ENCODE assay signal across 21 cellular contexts in genomic region chr10:92119340-92119739, GRCh38.
"Had no signal": no experiment of that assay in that cellular context is flagged by ENCODE, and none has a peak within 500 bp of the region (broad histone marks: within the 10 kb centered on the region; RNA-seq: fewer than 3 reads in every experiment).

No MANE protein-coding gene starts in this region.

- H3K4me3 Mint-ChIP-seq: mesothelial cell of epicardium; natural killer cell treated with Interleukin-12 subunit alpha and Interleukin-12 subunit beta and Interleukin-15 and Interleukin-18, amount 100 ng/mL, for 72 hours; neural progenitor cell had no signal

- H3K79me2 ChIP-seq: hepatocyte had no signal

- ATAC-seq: foreskin keratinocyte; left colon; natural killer cell treated with Interleukin-12 subunit alpha and Interleukin-12 subunit beta and Interleukin-15 and Interleukin-18, amount 100 ng/mL, for 72 hours had no signal

- H2AFZ ChIP-seq: hepatocyte, neural progenitor cell had no signal

- H3K27me3 Mint-ChIP-seq: natural killer cell treated with Interleukin-12 subunit alpha and Interleukin-12 subunit beta and Interleukin-15 and Interleukin-18, amount 100 ng/mL, for 72 hours had no signal

- H3K4me2 ChIP-seq: hepatocyte, neural progenitor cell had no signal

- H3K9me3 ChIP-seq: ovary, right atrium auricular region, suprapubic skin, tibial artery, upper lobe of left lung, uterus had no signal

- H3K4me1 ChIP-seq: foreskin keratinocyte, neural progenitor cell, uterus had no signal

- H3K9ac ChIP-seq: neural progenitor cell had no signal

- H3K9me3 Mint-ChIP-seq: mesothelial cell of epicardium; natural killer cell treated with Interleukin-12 subunit alpha and Interleukin-12 subunit beta and Interleukin-15 and Interleukin-18, amount 100 ng/mL, for 72 hours; neural progenitor cell had no signal

- H3K27ac ChIP-seq: foreskin keratinocyte, hepatocyte, neural progenitor cell, ovary, right atrium auricular region, suprapubic skin, tibial artery, upper lobe of left lung, uterus had no signal

- H3K27me3 ChIP-seq: foreskin keratinocyte, hepatocyte, neural progenitor cell, ovary, right atrium auricular region, suprapubic skin, tibial artery, upper lobe of left lung, uterus had no signal

- H3K27ac Mint-ChIP-seq: mesothelial cell of epicardium; natural killer cell treated with Interleukin-12 subunit alpha and Interleukin-12 subunit beta and Interleukin-15 and Interleukin-18, amount 100 ng/mL, for 72 hours; neural progenitor cell had no signal

- H3K36me3 ChIP-seq: neural progenitor cell, ovary, right atrium auricular region, suprapubic skin, tibial artery, upper lobe of left lung, uterus had no signal

- FAIRE-seq: colon, endothelial cell of umbilical vein, kidney, small intestine had no signal

- DNase-seq: dermis blood vessel endothelial cell; erythroblast; foreskin keratinocyte; kidney; left colon; nucleus accumbens; ovary; small intestine; stimulated activated CD4-positive, alpha-beta T cell treated with anti-CD3 and anti-CD28 coated beads, Interleukin-12 subunit alpha, Interleukin-12 subunit beta, amount 100 ng/mL, for 4 hours; stimulated activated naive CD4-positive, alpha-beta T cell treated with Interleukin-2 at 50 U/mL for 16 hours; tibial artery; upper lobe of left lung; uterus had no signal

- H3K4me3 ChIP-seq: hepatocyte, neural progenitor cell, ovary, right atrium auricular region, suprapubic skin, tibial artery, upper lobe of left lung, uterus had no signal
